Comparison of ENCODE assay signal across 8 cellular contexts in genomic region chr19:3360494-3361383, GRCh38. TPM values are rescaled to one million over a fixed set of nuclear protein-coding genes. Genes with fewer than 3 reads are reported as not detected.
A peak's percentile ranks its signal among the peaks of the same experiment; 100 is the strongest.
DNase-seq lines count a peak whose midpoint lies in the region; ATAC-seq and TF ChIP-seq lines count a peak whose summit lies in the region.

No MANE protein-coding gene starts in this region.

- CTCF ChIA-PET in RWPE1 (lab: Yijun Ruan, JAX) = no interaction called here

- POLR2A ChIA-PET in RWPE1 (lab: Yijun Ruan, JAX; ENCODE audit: low non-redundant PET) = no interaction called here

- TF ChIP-seq CTCF in RWPE1 (conservative IDR thresholded peaks at IDR 0.05; ENCODE audit: low read depth) = no peak
- peak; percentile 2 for TF ChIP-seq CTCF in cardiac muscle cell (IDR thresholded peaks at IDR 0.05; ENCODE audit: low read depth, low read length)
- peak; percentile 7 for TF ChIP-seq CTCF in psoas muscle (IDR thresholded peaks at IDR 0.05)
- TF ChIP-seq CTCF in vagina (IDR thresholded peaks at IDR 0.05) = no peak

- H3K27ac ChIP-seq in RWPE1 (peak overlapping the region; percentile 93), cardiac muscle cell (no peak overlapping the region), psoas muscle (peak overlapping the region; percentile 100), vagina (peak overlapping the region; percentile 89)

- 0 to 1% (median 0%) methylated on average over 71 to 80 of the region's 80 CpGs for WGBS in psoas muscle, 3 donors

- peak; percentile 52 to 79 (median 74) for ATAC-seq in psoas muscle
- ATAC-seq in GM18867 (IDR thresholded peaks at IDR 0.05; ENCODE audit: unreplicated experiment) = no peak

- no peaks in the 10 kb centered on the region for H3K9me3 ChIP-seq in cardiac muscle cell (ENCODE audit: low read depth)
- no peaks in the 10 kb centered on the region for H3K9me3 ChIP-seq in psoas muscle
- no peaks in the 10 kb centered on the region for H3K9me3 ChIP-seq in vagina

- H3K4me3 ChIP-seq in cardiac muscle cell (peak overlapping the region; percentile 70), psoas muscle (peak overlapping the region; percentile 87), vagina (peak overlapping the region; percentile 95 to 97)

- H3K4me1 ChIP-seq in cardiac muscle cell (ENCODE audit: low read depth) (no peaks in the 10 kb centered on the region), psoas muscle (peaks cover 40% of the 10 kb centered on the region), vagina (peaks cover 54% of the 10 kb centered on the region)

- H3K36me3 ChIP-seq in cardiac muscle cell (no peaks in the 10 kb centered on the region), psoas muscle (ENCODE audit: insufficient read depth in 1 of 2, low read depth in 1 of 2) (no peaks in the 10 kb centered on the region), vagina (no peaks in the 10 kb centered on the region)

- TF ChIP-seq POLR2A in vagina (IDR thresholded peaks at IDR 0.05) = peak in 1 of 2 donors; percentile 85

- intact Hi-C loops in psoas muscle (cut with DNase I) (loop anchor here in 1 of 2 donors (5.0 kb wide), 1 partner anchor 67 kb away; no protein-coding TSS in a partner anchor), vagina (cut with DNase I) (no loop called here)

- H3K27me3 ChIP-seq in cardiac muscle cell (peaks cover 74% of the 10 kb centered on the region), psoas muscle (ENCODE audit: insufficient read depth in 3 of 3, low read length in 2 of 3) (no peaks in the 10 kb centered on the region), vagina (no peaks in the 10 kb centered on the region)

- DNase-seq in SIG-M5 treated with dmso at 0.1 percent for 504 hours (lab: John Stamatoyannopoulos, UW; ENCODE audit: unreplicated experiment) = peak; percentile 59
- DNase-seq in SIG-M5 (lab: John Stamatoyannopoulos, UW) = no peak
- DNase-seq in RWPE1 (ENCODE audit: low spot score) = no peak
- peak; percentile 89 for DNase-seq in activated naive CD4-positive, alpha-beta T cell treated with anti-CD3 and anti-CD28 coated beads, Interleukin-2, amount 50 U/mL, for 16 hours
- peak; percentile 39 to 56 for DNase-seq in cardiac muscle cell (ENCODE audit: low read depth in 1 of 2, low spot score in 1 of 2)
- DNase-seq in psoas muscle = peak; percentile 72 to 92
- peak in 1 of 2 donors; percentile 90 for DNase-seq in vagina (ENCODE audit: extremely low spot score in 2 of 2)

RNA-seq across cellular contexts. Expression of gene NFIC, which starts 5.6 kb away (rescaled TPM):
- 29.4 and 46.1 TPM in 2 replicates for total RNA-seq in cardiac muscle cell
- 32.7 and 42.2 TPM in 2 replicates for polyA plus RNA-seq in cardiac muscle cell
- 100 to 1,000 TPM; 209 to 439 (median 325) TPM for total RNA-seq in psoas muscle
- 100 to 1,000 TPM in 2 of 3 donors, 10 to 100 TPM in 1; 100.0 to 270 (median 165) TPM for polyA plus RNA-seq in psoas muscle
- 142 TPM for total RNA-seq in vagina

Comparison
In these comparisons a context has a peak if more than half of its experiments do, and no peak if none do; other contexts are left out.
1. DNase-seq: peak in SIG-M5 treated with dmso at 0.1 percent for 504 hours (single experiment), activated naive CD4-positive, alpha-beta T cell treated with anti-CD3 and anti-CD28 coated beads, Interleukin-2, amount 50 U/mL, for 16 hours (single experiment), cardiac muscle cell (2 of 2) and psoas muscle (2 of 2); none in SIG-M5 (single experiment) and RWPE1 (single experiment).
2. CTCF ChIP-seq: peak in cardiac muscle cell (single experiment) and psoas muscle (single experiment); none in RWPE1 (single experiment) and vagina (0 of 3).
3. Peak in every context shown above with its lines, with median percentiles within 50 percentile points of each other: H3K4me3 ChIP-seq.